ENCODE assay signal across 1 cellular context in genomic region chr3:141383555-141384129, GRCh38.
A peak's percentile ranks its signal among the peaks of the same experiment; 100 is the strongest.
TF ChIP-seq lines count a peak whose summit lies in the region.

No MANE protein-coding gene starts in this region.

TF ChIP-seq in HEK293, 187 proteins besides CTCF, POLR2A, EP300 and RAD21 (continued from another document and continues in another):
- no peak for TF ChIP-seq INSM2 (tag by site-specific recombination; IDR thresholded peaks at IDR 0.05)
- TF ChIP-seq HOXA7 (CRISPR knock-in tag; IDR thresholded peaks at IDR 0.05; ENCODE audit: borderline replicate concordance): no peak
- TF ChIP-seq FEZF1 (tag by site-specific recombination; IDR thresholded peaks at IDR 0.05): peak; percentile 56
- TF ChIP-seq BCL6B (tag by site-specific recombination; IDR thresholded peaks at IDR 0.05): no peak
- TF ChIP-seq ZNF623 (tag by site-specific recombination; IDR thresholded peaks at IDR 0.05): no peak
- no peak for TF ChIP-seq KLF10 (tag by site-specific recombination; IDR thresholded peaks at IDR 0.05)
- peak; percentile 72; the same call in 1 of the 2 replicates for TF ChIP-seq ZBTB17 (tag by site-specific recombination; IDR thresholded peaks at IDR 0.05)
- TF ChIP-seq ZNF639 (tag by site-specific recombination; IDR thresholded peaks at IDR 0.05): peak; percentile 50; the same call in 1 of the 2 replicates
- TF ChIP-seq ELK4 (IDR thresholded peaks at IDR 0.05; ENCODE audit: borderline replicate concordance, low read depth, low read length): no peak
- no peak for TF ChIP-seq ZNF555 (tag by site-specific recombination; conservative IDR thresholded peaks at IDR 0.05)
- no peak for TF ChIP-seq ZFHX2 (tag by site-specific recombination; conservative IDR thresholded peaks at IDR 0.05)
- peak; percentile 44; the same call in 1 of the 2 replicates for TF ChIP-seq WT1 (tag by site-specific recombination; IDR thresholded peaks at IDR 0.05)
- no peak for TF ChIP-seq ZNF302 (tag by site-specific recombination; IDR thresholded peaks at IDR 0.05; ENCODE audit: low read depth)
- no peak for TF ChIP-seq ZNF488 (tag by site-specific recombination; IDR thresholded peaks at IDR 0.05)
- TF ChIP-seq PATZ1 (tag by site-specific recombination; IDR thresholded peaks at IDR 0.05): no peak
- TF ChIP-seq ZNF624 (tag by site-specific recombination; IDR thresholded peaks at IDR 0.05): no peak
- no peak for TF ChIP-seq ZNF791 (tag by site-specific recombination; IDR thresholded peaks at IDR 0.05)
- no peak for TF ChIP-seq ZNF747 (tag by site-specific recombination; IDR thresholded peaks at IDR 0.05)
- no peak for TF ChIP-seq BCL11B (tag by site-specific recombination; IDR thresholded peaks at IDR 0.05; ENCODE audit: low read depth)
- no peak for TF ChIP-seq ZNF558 (tag by site-specific recombination; IDR thresholded peaks at IDR 0.05)
- TF ChIP-seq ZNF426 (tag by site-specific recombination; IDR thresholded peaks at IDR 0.05): no peak
- no peak for TF ChIP-seq ZNF214 (tag by site-specific recombination; IDR thresholded peaks at IDR 0.05; ENCODE audit: borderline replicate concordance)
- no peak for TF ChIP-seq OVOL3 (tag by site-specific recombination; IDR thresholded peaks at IDR 0.05)
- TF ChIP-seq ZNF24 (tag by site-specific recombination; IDR thresholded peaks at IDR 0.05): no peak
- TF ChIP-seq ZNF830 (tag by site-specific recombination; IDR thresholded peaks at IDR 0.05; ENCODE audit: low read depth): no peak
- no peak for TF ChIP-seq ZNF155 (tag by site-specific recombination; IDR thresholded peaks at IDR 0.05)
- TF ChIP-seq PRDM2 (tag by site-specific recombination; IDR thresholded peaks at IDR 0.05; ENCODE audit: borderline replicate concordance): no peak
- no peak for TF ChIP-seq ZNF416 (tag by site-specific recombination; IDR thresholded peaks at IDR 0.05)
- no peak for TF ChIP-seq ZNF202 (tag by site-specific recombination; IDR thresholded peaks at IDR 0.05; ENCODE audit: borderline replicate concordance)
- no peak for TF ChIP-seq ZNF133 (tag by site-specific recombination; IDR thresholded peaks at IDR 0.05)
- TF ChIP-seq PRDM10 (tag by site-specific recombination; IDR thresholded peaks at IDR 0.05): no peak
- TF ChIP-seq ZNF366 (tag by site-specific recombination; conservative IDR thresholded peaks at IDR 0.05): no peak
- TF ChIP-seq GLIS1 (tag by site-specific recombination; IDR thresholded peaks at IDR 0.05): peak; percentile 63
- TF ChIP-seq ZNF280D (tag by site-specific recombination; IDR thresholded peaks at IDR 0.05): no peak
- TF ChIP-seq ZNF530 (tag by site-specific recombination; IDR thresholded peaks at IDR 0.05; ENCODE audit: low read depth): no peak
- 0 out of 2 replicates have a peak, but pooled peaks have one; percentile 21 for TF ChIP-seq ZNF600 (tag by site-specific recombination; IDR thresholded peaks at IDR 0.05)
- no peak for TF ChIP-seq ZNF354C (tag by site-specific recombination; IDR thresholded peaks at IDR 0.05; ENCODE audit: borderline replicate concordance, low read depth)
- no peak for TF ChIP-seq ZNF23 (tag by site-specific recombination; IDR thresholded peaks at IDR 0.05; ENCODE audit: borderline replicate concordance)
- TF ChIP-seq ZNF571 (tag by site-specific recombination; IDR thresholded peaks at IDR 0.05): no peak
- TF ChIP-seq ZNF76 (tag by site-specific recombination; IDR thresholded peaks at IDR 0.05; ENCODE audit: borderline replicate concordance, low read depth): no peak
